In genomic region chr7:75410823-75411173, GRCh38 we compare ENCODE assay signal across 8 cellular contexts. TPM values are rescaled to one million over a fixed set of nuclear protein-coding genes. Genes with fewer than 3 reads are reported as not detected.
DNase-seq lines count a peak whose midpoint lies in the region; ATAC-seq, FAIRE-seq and TF ChIP-seq lines count a peak whose summit lies in the region.
"Not testable (repeated sequence)": the region's sequence is repeated elsewhere in the genome, so short reads cannot be mapped to it uniquely, and the experiment has no call there.

No MANE protein-coding gene starts in this region.

- not testable (repeated sequence) for FAIRE-seq in endothelial cell of umbilical vein (lab: Jason Lieb, UNC)

- POLR2A ChIA-PET in activated CD4-positive, alpha-beta T cell treated with anti-CD3 and anti-CD28 coated beads for 36 hours (lab: Charles Lee); endothelial cell of umbilical vein (lab: Charles Lee): not testable (repeated sequence)

- H3K27ac ChIP-seq in DND-41 (ENCODE audit: low read length); endothelial cell of umbilical vein (ENCODE audit: insufficient read depth, low read depth, low read length): not testable (repeated sequence)

- TF ChIP-seq CTCF in DND-41 (IDR thresholded peaks at IDR 0.05; ENCODE audit: borderline replicate concordance, extremely low read depth, low read length, poor library complexity, severe bottlenecking); endothelial cell of umbilical vein (IDR thresholded peaks at IDR 0.05; ENCODE audit: extremely low read depth in 1 of 2, insufficient read depth in 1 of 2, low read depth in 1 of 2, low read length in 2 of 2): not testable (repeated sequence)

- H3K4me1 Mint-ChIP-seq in activated CD4-positive, alpha-beta T cell treated with anti-CD3 and anti-CD28 coated beads for 36 hours; stimulated activated effector memory CD8-positive, alpha-beta T cell treated with anti-CD3 and anti-CD28 coated beads, Interleukin-12 subunit alpha, Interleukin-12 subunit beta, amount 100 ng/mL, for 72 hours: not testable (repeated sequence)

- not testable (repeated sequence) for H3K4me3 Mint-ChIP-seq in activated CD4-positive, alpha-beta T cell treated with anti-CD3 and anti-CD28 coated beads for 36 hours; stimulated activated effector memory CD8-positive, alpha-beta T cell treated with anti-CD3 and anti-CD28 coated beads, Interleukin-12 subunit alpha, Interleukin-12 subunit beta, amount 100 ng/mL, for 72 hours

- H3K9ac ChIP-seq in DND-41 (ENCODE audit: low read depth, low read length); endothelial cell of umbilical vein (replicated peaks; ENCODE audit: extremely low read depth, insufficient read depth, low read length): not testable (repeated sequence)

- not testable (repeated sequence) for H3K27me3 Mint-ChIP-seq in activated CD4-positive, alpha-beta T cell treated with anti-CD3 and anti-CD28 coated beads for 36 hours

- intact Hi-C loops in activated CD4-positive, alpha-beta T cell treated with anti-CD3 and anti-CD28 coated beads for 36 hours (cut with DNase I, micrococcal nuclease); endothelial cell of umbilical vein (cut with micrococcal nuclease): not testable (repeated sequence)

- H4K20me1 ChIP-seq in DND-41 (ENCODE audit: insufficient read depth, low read length); endothelial cell of umbilical vein (replicated peaks; ENCODE audit: control insufficient read depth, extremely low read depth, insufficient read depth, low read length): not testable (repeated sequence)

- not testable (repeated sequence) for H3K9me3 ChIP-seq in DND-41 (ENCODE audit: insufficient read depth, low read length, severe bottlenecking); endothelial cell of umbilical vein (replicated peaks; ENCODE audit: control insufficient read depth, insufficient read depth, low read length)

- ATAC-seq in DND-41 (ENCODE audit: insufficient read depth, low read depth) (peak; percentile 5; the same call in 2 of the 3 replicates), GM19395 (IDR thresholded peaks at IDR 0.05; ENCODE audit: unreplicated experiment) (peak; percentile 19), GM21528 (IDR thresholded peaks at IDR 0.05; ENCODE audit: low FRiP score, unreplicated experiment) (peak; percentile 11), HG02798 (IDR thresholded peaks at IDR 0.05; ENCODE audit: poor library complexity, unreplicated experiment) (peak; percentile 5), HG03354 (IDR thresholded peaks at IDR 0.05; ENCODE audit: poor library complexity, severe bottlenecking, unreplicated experiment) (peak; percentile 9)
- peak; percentile 3 for ATAC-seq in activated CD4-positive, alpha-beta T cell treated with anti-CD3 and anti-CD28 coated beads for 36 hours
- peak; percentile 3 for ATAC-seq in stimulated activated effector memory CD8-positive, alpha-beta T cell treated with anti-CD3 and anti-CD28 coated beads, Interleukin-12 subunit alpha, Interleukin-12 subunit beta, amount 100 ng/mL, for 72 hours

- not testable (repeated sequence) for TF ChIP-seq POLR2A in endothelial cell of umbilical vein (IDR thresholded peaks at IDR 0.05; ENCODE audit: low read depth, low read length)

- not testable (repeated sequence) for H2AFZ ChIP-seq in DND-41 (ENCODE audit: low read depth, low read length); endothelial cell of umbilical vein (ENCODE audit: low read depth, low read length)

- not testable (repeated sequence) for H3K4me1 ChIP-seq in DND-41 (ENCODE audit: insufficient read depth, low read length); endothelial cell of umbilical vein (ENCODE audit: control insufficient read depth, extremely low read depth, insufficient read depth, low read length)

- H3K9me3 Mint-ChIP-seq in activated CD4-positive, alpha-beta T cell treated with anti-CD3 and anti-CD28 coated beads for 36 hours (ENCODE audit: low read depth); stimulated activated effector memory CD8-positive, alpha-beta T cell treated with anti-CD3 and anti-CD28 coated beads, Interleukin-12 subunit alpha, Interleukin-12 subunit beta, amount 100 ng/mL, for 72 hours: not testable (repeated sequence)

- not testable (repeated sequence) for H3K79me2 ChIP-seq in DND-41 (ENCODE audit: insufficient read depth, low read length); endothelial cell of umbilical vein (ENCODE audit: control insufficient read depth, insufficient read depth, low read length)

- not testable (repeated sequence) for H3K27ac Mint-ChIP-seq in activated CD4-positive, alpha-beta T cell treated with anti-CD3 and anti-CD28 coated beads for 36 hours; stimulated activated effector memory CD8-positive, alpha-beta T cell treated with anti-CD3 and anti-CD28 coated beads, Interleukin-12 subunit alpha, Interleukin-12 subunit beta, amount 100 ng/mL, for 72 hours

- not testable (repeated sequence) for H3K4me3 ChIP-seq in DND-41 (ENCODE audit: low read depth in 1 of 2, low read length in 2 of 2); endothelial cell of umbilical vein (replicated peaks in 1 of 3; ENCODE audit: insufficient read depth in 1 of 3, low read depth in 1 of 3, low read length in 3 of 3)

- DNase-seq in DND-41; activated CD4-positive, alpha-beta T cell treated with anti-CD3 and anti-CD28 coated beads for 36 hours; endothelial cell of umbilical vein (ENCODE audit: low read depth, low spot score); stimulated activated effector memory CD8-positive, alpha-beta T cell treated with anti-CD3 and anti-CD28 coated beads, Interleukin-12 subunit alpha, Interleukin-12 subunit beta, amount 100 ng/mL, for 72 hours (ENCODE audit: low spot score in 2 of 2): not testable (repeated sequence)

- CTCF ChIA-PET in activated CD4-positive, alpha-beta T cell treated with anti-CD3 and anti-CD28 coated beads for 36 hours (lab: Charles Lee); endothelial cell of umbilical vein (lab: Charles Lee): not testable (repeated sequence)

- H3K9me1 ChIP-seq in endothelial cell of umbilical vein (replicated peaks; ENCODE audit: control insufficient read depth, extremely low read depth, insufficient read depth, low read length): not testable (repeated sequence)

- H3K4me2 ChIP-seq in DND-41 (ENCODE audit: insufficient read depth, low read length); endothelial cell of umbilical vein (ENCODE audit: insufficient read depth, low read length): not testable (repeated sequence)

- not testable (repeated sequence) for H3K36me3 ChIP-seq in DND-41 (ENCODE audit: insufficient read depth, low read length); endothelial cell of umbilical vein (ENCODE audit: control insufficient read depth in 2 of 2, extremely low read depth in 1 of 2, insufficient read depth in 2 of 2, low read length in 2 of 2)

- not testable (repeated sequence) for H3K36me3 Mint-ChIP-seq in activated CD4-positive, alpha-beta T cell treated with anti-CD3 and anti-CD28 coated beads for 36 hours (ENCODE audit: low read depth)
- H3K36me3 Mint-ChIP-seq in stimulated activated effector memory CD8-positive, alpha-beta T cell treated with anti-CD3 and anti-CD28 coated beads, Interleukin-12 subunit alpha, Interleukin-12 subunit beta, amount 100 ng/mL, for 72 hours: peaks cover 11% of the 10 kb centered on the region

- dilution Hi-C loops in endothelial cell of umbilical vein (cut with MboI; ENCODE audit: extremely low pct_ligation_motif_present, low sequenced_read_pairs): not testable (repeated sequence)

- H3K27me3 ChIP-seq in DND-41 (ENCODE audit: insufficient read depth, low read length, poor library complexity); endothelial cell of umbilical vein (ENCODE audit: control insufficient read depth in 2 of 2, insufficient read depth in 2 of 2, low read length in 2 of 2): not testable (repeated sequence)

- TSS peak; percentile 43 for BruUV-seq in endothelial cell of umbilical vein (replicated peaks; lab: Mats Ljungman, UMichigan)

RNA-seq across cellular contexts. Expression of gene TRIM73, which starts 15.4 kb away (rescaled TPM):
- 1 to 10 TPM; 2.0 to 3.6 TPM for total RNA-seq in activated CD4-positive, alpha-beta T cell treated with anti-CD3 and anti-CD28 coated beads for 36 hours
- total RNA-seq in endothelial cell of umbilical vein: 1.2 and 2.0 TPM in 2 replicates
- polyA plus RNA-seq in endothelial cell of umbilical vein: 0.89 and 1.6 TPM in 2 replicates
- 0.06 TPM in 2 replicates for polyA plus RNA-seq in endothelial cell of umbilical vein (2011; cell fraction: cytosol; rRNA removed)
- polyA plus RNA-seq in endothelial cell of umbilical vein (2011; cell fraction: nucleus; rRNA removed): 3.7 and 6.3 TPM in 2 replicates
- 1.2 and 1.3 TPM in 2 replicates for polyA plus RNA-seq in endothelial cell of umbilical vein (2012)
- 1.00 and 2.3 TPM in 2 replicates for polyA minus RNA-seq in endothelial cell of umbilical vein
- polyA minus RNA-seq in endothelial cell of umbilical vein (2011; cell fraction: cytosol; rRNA and poly(A)+ RNA removed): 1.9 TPM
- 2.0 and 6.5 TPM in 2 replicates for polyA minus RNA-seq in endothelial cell of umbilical vein (2011; cell fraction: nucleus; rRNA and poly(A)+ RNA removed)
